In genomic region chr10:57628592-57629284, GRCh38 we compare ENCODE assay signal across 1 cellular context.
A peak's percentile ranks its signal among the peaks of the same experiment; 100 is the strongest.
TF ChIP-seq lines count a peak whose summit lies in the region.

No MANE protein-coding gene starts in this region.

TF ChIP-seq in H1, 55 proteins besides CTCF, POLR2A, EP300 and RAD21:
- TF ChIP-seq MAFK (IDR thresholded peaks at IDR 0.05; ENCODE audit: low read depth, low read length) (0 out of 2 replicates have a peak, but pooled peaks have one; percentile 43), BACH1 (IDR thresholded peaks at IDR 0.05; ENCODE audit: low read length) (peak; percentile 23; the same call in 1 of the 2 replicates), HDAC6 (IDR thresholded peaks at IDR 0.05; ENCODE audit: low read depth, low read length) (no peak), POLR2AphosphoS5 (IDR thresholded peaks at IDR 0.05; ENCODE audit: low read depth, low read length) (no peak), SP2 (IDR thresholded peaks at IDR 0.05; ENCODE audit: low read length) (no peak)
